Comparison of ENCODE assay signal across 7 cellular contexts in the genomic region with DNA sequence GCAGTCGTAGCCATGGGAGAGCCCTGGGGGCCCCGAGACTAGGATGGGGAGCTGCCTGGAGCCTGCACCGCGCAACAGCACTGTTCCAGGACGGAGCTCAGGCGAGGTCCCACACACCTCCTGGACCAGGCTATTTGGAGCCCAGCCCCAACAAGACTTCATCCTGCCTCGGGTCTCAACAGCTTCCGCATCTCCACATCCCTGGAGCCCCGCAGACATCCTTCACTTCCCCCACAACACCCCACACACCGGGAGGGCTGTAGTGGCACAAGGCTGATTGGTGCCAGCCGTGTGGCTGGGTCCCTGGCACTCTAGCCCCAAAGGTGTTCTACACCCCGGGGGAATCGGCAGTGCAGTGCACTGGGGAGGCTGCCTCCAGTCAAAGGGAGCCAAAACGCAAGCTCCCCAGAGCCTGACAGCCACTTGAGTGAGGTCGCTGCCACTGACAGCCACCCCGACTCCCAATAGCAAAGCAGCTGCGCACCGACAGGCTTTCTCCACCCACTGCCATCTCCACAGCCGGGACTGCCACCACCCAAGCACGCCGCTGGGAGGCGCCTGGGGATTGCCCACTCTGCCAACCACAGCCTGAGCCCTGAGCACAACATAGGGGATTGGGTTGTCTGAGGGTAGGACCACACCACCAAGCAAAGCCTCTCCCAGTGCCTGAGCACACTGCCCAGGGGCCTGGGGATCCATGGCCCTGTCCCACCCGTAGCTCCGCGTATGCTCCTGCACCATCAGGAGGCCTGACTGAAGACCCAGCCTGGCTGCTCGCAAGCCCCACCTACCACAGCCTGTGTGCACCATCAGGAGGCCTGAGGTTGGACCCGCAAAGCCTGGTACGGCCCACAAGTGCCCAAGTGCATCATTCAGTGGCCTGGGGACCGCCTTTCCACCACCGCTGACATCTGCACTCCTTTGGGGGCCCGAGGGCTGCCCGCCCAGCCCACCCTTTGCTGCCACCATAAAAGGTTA.
DNase-seq lines count a peak whose midpoint lies in the region; ATAC-seq and FAIRE-seq lines count a peak whose summit lies in the region.

No MANE protein-coding gene starts in this region.

- DNase-seq in GM18507 (ENCODE audit: extremely low spot score, insufficient read length, low read depth), result peak; percentile 73
- peak; percentile 9 for DNase-seq in NCI-H345 treated with DMSO at 0.1 percent for 48 hours (lab: John Stamatoyannopoulos, UW; ENCODE audit: unreplicated experiment)
- peak; percentile 90 to 92 for DNase-seq in activated CD4-positive, alpha-beta T cell treated with anti-CD3 and anti-CD28 coated beads, Interleukin-2, amount 50 U/mL, for 24 hours (ENCODE audit: low read depth in 1 of 2, low spot score in 1 of 2)
- DNase-seq in ecto neural progenitor cell (ENCODE audit: low spot score), result peak; percentile 94
- peak; percentile 37 for DNase-seq in medulla oblongata (ENCODE audit: extremely low spot score)
- peak; percentile 79 to 84 for DNase-seq in stimulated activated CD8-positive, alpha-beta memory T cell treated with anti-CD3 and anti-CD28 coated beads, Interleukin-15, amount 100 ng/mL, for 4 hours (ENCODE audit: low read depth in 2 of 2)

- peak; percentile 95 for ATAC-seq in HG02852 (IDR thresholded peaks at IDR 0.05; ENCODE audit: unreplicated experiment)

- peak; percentile 92 for FAIRE-seq in GM18507 (lab: Jason Lieb, UNC)

Comparison
In these comparisons a context has a peak if more than half of its experiments do, and no peak if none do; other contexts are left out.
1. Peak in every context shown above with its lines: DNase-seq and ATAC-seq.
2. DNase-seq: peak in every context shown above with its lines; median percentile 94 in ecto neural progenitor cell; 91 in activated CD4-positive, alpha-beta T cell treated with anti-CD3 and anti-CD28 coated beads, Interleukin-2, amount 50 U/mL, for 24 hours; 82 in stimulated activated CD8-positive, alpha-beta memory T cell treated with anti-CD3 and anti-CD28 coated beads, Interleukin-15, amount 100 ng/mL, for 4 hours; 73 in GM18507; 37 in medulla oblongata; 9 in NCI-H345 treated with DMSO at 0.1 percent for 48 hours.